ENCODE assay signal across 22 cellular contexts in the genomic region with DNA sequence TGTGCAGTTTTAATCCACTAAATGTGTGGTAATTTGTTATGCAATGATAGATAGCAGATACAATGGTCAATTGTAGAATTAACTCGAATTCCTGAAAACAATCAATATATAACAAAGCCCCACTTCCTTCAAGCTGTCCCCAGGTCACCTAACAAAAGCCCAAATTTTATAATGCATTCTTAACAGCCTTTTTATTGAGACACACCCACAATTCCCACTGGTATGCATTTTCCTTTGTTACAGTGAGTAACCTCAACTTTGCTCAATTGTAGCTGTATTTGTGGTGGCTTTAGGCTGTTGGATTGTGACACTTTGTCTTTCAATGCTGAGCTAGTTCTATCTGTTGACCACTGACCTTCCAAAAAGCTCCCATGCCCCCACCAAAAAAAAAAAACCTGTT.
"Had no signal": no experiment of that assay in that cellular context is flagged by ENCODE, and none has a peak within 500 bp of the region (broad histone marks: within the 10 kb centered on the region; RNA-seq: fewer than 3 reads in every experiment).

No MANE protein-coding gene starts in this region.

- H3K9me3 ChIP-seq: ascending aorta, gastrocnemius medialis, heart left ventricle, left lung, psoas muscle, testis had no signal

- FAIRE-seq: bronchial epithelial cell, endometrium, kidney had no signal

- DNase-seq: activated CD4-positive, alpha-beta T cell treated with anti-CD3 and anti-CD28 coated beads, Interleukin-2, amount 10 ng/mL, durations not matched to agents 7 days and 5 days; activated CD4-positive, CD25-positive, alpha-beta regulatory T cell; activated CD8-positive, alpha-beta memory T cell treated with anti-CD3 and anti-CD28 coated beads, Interleukin-2, amount 50 U/mL, for 4 hours; activated effector memory CD4-positive, alpha-beta T cell treated with Interleukin-2 at 50 U/mL for 16 hours; activated naive CD4-positive, alpha-beta T cell treated with anti-CD3 and anti-CD28 coated beads, Interleukin-2, amount 50 U/mL, for 16 hours; activated T-cell treated with anti-CD3 and anti-CD28 coated beads, Interleukin-2, amount 50 U/mL, for 48 hours; cerebellar nuclear complex; cortex of kidney; erythroblast; gastrocnemius medialis; heart left ventricle; kidney; left lung; naive thymus-derived CD8-positive, alpha-beta T cell; psoas muscle; right cardiac atrium; stimulated activated CD4-positive, alpha-beta T cell treated with anti-CD3 and anti-CD28 coated beads, Interleukin-4, amount 100 ng/mL, for 24 hours; testis had no signal

- ATAC-seq: gastrocnemius medialis; heart left ventricle; left lung; naive thymus-derived CD8-positive, alpha-beta T cell; psoas muscle; right cardiac atrium had no signal

- H3K4me1 ChIP-seq: ascending aorta, gastrocnemius medialis, heart left ventricle, left lung, psoas muscle, testis had no signal

- H3K27ac ChIP-seq: ascending aorta, gastrocnemius medialis, heart left ventricle, left lung, psoas muscle, skin epidermis, testis had no signal

- H3K36me3 ChIP-seq: ascending aorta, gastrocnemius medialis, heart left ventricle, left lung had no signal

- H3K27me3 ChIP-seq: ascending aorta, gastrocnemius medialis, heart left ventricle, left lung, testis had no signal

- H3K4me3 ChIP-seq: ascending aorta, gastrocnemius medialis, heart left ventricle, left lung, psoas muscle, skin epidermis, testis had no signal
